Comparison of ENCODE assay signal across 8 cellular contexts in genomic region chr15:68875377-68876116, GRCh38. TPM values are rescaled to one million over a fixed set of nuclear protein-coding genes. Genes with fewer than 3 reads are reported as not detected.
DNase-seq lines count a peak whose midpoint lies in the region; ATAC-seq and TF ChIP-seq lines count a peak whose summit lies in the region.

No MANE protein-coding gene starts in this region.

- H3K4me3 ChIP-seq in GM12875 (ENCODE audit: low read depth, low read length) (no peak overlapping the region), astrocyte of the cerebellum (ENCODE audit: low read depth, low read length) (peak overlapping the region; percentile 42), urinary bladder (ENCODE audit: low read depth, low read length) (peak overlapping the region; percentile 18)

- TF ChIP-seq CTCF in GM12875 (IDR thresholded peaks at IDR 0.05; ENCODE audit: borderline replicate concordance, insufficient read depth, low read depth, low read length) (peak; percentile 75), astrocyte of the cerebellum (IDR thresholded peaks at IDR 0.05; ENCODE audit: low read depth, low read length, missing control alignments) (peak; percentile 83)

- no peak overlapping the region for H3K27ac ChIP-seq in urinary bladder (ENCODE audit: low read depth)

- no peak for ATAC-seq in GM21367 (IDR thresholded peaks at IDR 0.05; ENCODE audit: unreplicated experiment)

- 10% methylated on average over 31 of the region's 31 CpGs for WGBS in urinary bladder

- DNase-seq in NCI-H187 treated with DMSO at 0.1 percent for 48 hours (lab: John Stamatoyannopoulos, UW) (peak; percentile 49), T-helper 9 cell (peak; percentile 95), astrocyte of the cerebellum (ENCODE audit: low read depth) (peak; percentile 87), hepatic stellate cell (ENCODE audit: low spot score) (peak; percentile 72), pulmonary artery endothelial cell (ENCODE audit: low read depth, low spot score) (peak; percentile 60)

- in situ Hi-C loops in astrocyte of the cerebellum (cut with HindIII; ENCODE audit: low sequenced_read_pairs): no loop called here

- H3K36me3 ChIP-seq in urinary bladder (ENCODE audit: insufficient read depth): no peaks in the 10 kb centered on the region

- H3K4me1 ChIP-seq in urinary bladder (ENCODE audit: insufficient read depth): no peaks in the 10 kb centered on the region

RNA-seq across cellular contexts. Expression of gene SPESP1, which starts 54.8 kb away (rescaled TPM):
- total RNA-seq in pulmonary artery endothelial cell (3.3 and 4.0 TPM in 2 replicates), urinary bladder (1.2 TPM)
- polyA plus RNA-seq in urinary bladder: 5.7 TPM

RNA-seq across cellular contexts. Expression of gene ANP32A, which starts 54.9 kb away (rescaled TPM):
- 72.9 and 127 TPM in 2 replicates for total RNA-seq in pulmonary artery endothelial cell
- 56.3 TPM for total RNA-seq in urinary bladder
- 80.1 TPM for polyA plus RNA-seq in urinary bladder
